8 cellular contexts compared by ENCODE assay signal in genomic region chr11:5809122-5809519, GRCh38. TPM values are rescaled to one million over a fixed set of nuclear protein-coding genes. Genes with fewer than 3 reads are reported as not detected.
DNase-seq lines count a peak whose midpoint lies in the region; FAIRE-seq and TF ChIP-seq lines count a peak whose summit lies in the region.

No MANE protein-coding gene starts in this region.

- peak overlapping the region; percentile 51 for H3K9ac ChIP-seq in skeletal muscle satellite cell (ENCODE audit: low read depth, low read length)

- peak overlapping the region; percentile 86 for H3K4me2 ChIP-seq in skeletal muscle satellite cell (ENCODE audit: low read length)

- H3K9me3 ChIP-seq in skeletal muscle satellite cell (replicated peaks; ENCODE audit: low read length), result no peaks in the 10 kb centered on the region

- no peak for TF ChIP-seq POLR2A in H54 (IDR thresholded peaks at IDR 0.05; ENCODE audit: low read depth, low read length)

- H3K27me3 ChIP-seq in skeletal muscle satellite cell (ENCODE audit: control insufficient read depth, insufficient read depth, low read length), result peaks cover 9% of the 10 kb centered on the region

- FAIRE-seq in H54 (lab: Jason Lieb, UNC), result peak; percentile 23

- no peaks in the 10 kb centered on the region for H3K36me3 ChIP-seq in skeletal muscle satellite cell (ENCODE audit: insufficient read depth, low read length)

- no peak overlapping the region for H3K27ac ChIP-seq in caudate nucleus (ENCODE audit: low read depth, low read length)

- DNase-seq in DMS53 (lab: John Stamatoyannopoulos, UW) (peak; percentile 69), H54 (ENCODE audit: insufficient read length, low spot score) (no peak), RPMI7951 (ENCODE audit: low read depth) (peak; percentile 6), fibroblast of peridontal ligament (ENCODE audit: extremely low read depth) (peak; percentile 20), caudate nucleus (lab: John Stamatoyannopoulos, UW) (no peak), occipital lobe (lab: John Stamatoyannopoulos, UW) (no peak), GM13977 (ENCODE audit: low spot score) (no peak)

- TF ChIP-seq CTCF in GM13977 (IDR thresholded peaks at IDR 0.05; ENCODE audit: extremely low read depth, insufficient read depth, missing control alignments), result no peak

- in situ Hi-C loops in GM13977 (cut with MboI; ENCODE audit: low pct_unique_long_range_greater_than_20kb, low sequenced_read_pairs, unreplicated experiment), result loop anchor here (25.0 kb wide), 1 partner anchor 322 kb away; the partner anchor contains the start of gene OR52D1

- H3K4me3 ChIP-seq in skeletal muscle satellite cell (ENCODE audit: low read length), result peak overlapping the region; percentile 69

- H3K4me1 ChIP-seq in skeletal muscle satellite cell (ENCODE audit: control insufficient read depth, insufficient read depth, low read length), result peaks cover 3% of the 10 kb centered on the region

RNA-seq across cellular contexts. Expression of gene OR52N2, which starts 0.4 kb away (rescaled TPM):
- not detected in 2 replicates for total RNA-seq in RPMI7951 (2014; rRNA removed; shearing (Covaris generic))
- not detected in 2 replicates for total RNA-seq in skeletal muscle satellite cell (2012; rRNA removed)
- total RNA-seq in occipital lobe, result not detected

RNA-seq across cellular contexts. Expression of gene OR52N1, which starts 18.1 kb away (rescaled TPM):
- total RNA-seq in RPMI7951 (2014; rRNA removed; shearing (Covaris generic)), result not detected in 2 replicates
- not detected in 2 replicates for total RNA-seq in skeletal muscle satellite cell (2012; rRNA removed)
- total RNA-seq in occipital lobe, result not detected

RNA-seq across cellular contexts. Expression of gene OR52N5, which starts 26.0 kb away (rescaled TPM):
- total RNA-seq in RPMI7951 (2014; rRNA removed; shearing (Covaris generic)), result not detected in 2 replicates
- total RNA-seq in skeletal muscle satellite cell (2012; rRNA removed), result not detected in 2 replicates
- total RNA-seq in occipital lobe, result not detected

RNA-seq across cellular contexts. Expression of gene OR52E6, which starts 32.6 kb away (rescaled TPM):
- total RNA-seq in RPMI7951 (2014; rRNA removed; shearing (Covaris generic)), result not detected in 2 replicates
- not detected in 2 replicates for total RNA-seq in skeletal muscle satellite cell (2012; rRNA removed)
- not detected for total RNA-seq in occipital lobe

RNA-seq across cellular contexts. Expression of gene OR52E8, which starts 48.4 kb away (rescaled TPM):
- total RNA-seq in RPMI7951 (2014; rRNA removed; shearing (Covaris generic)), result not detected in 2 replicates
- total RNA-seq in skeletal muscle satellite cell (2012; rRNA removed), result not detected in 2 replicates
- not detected for total RNA-seq in occipital lobe

Comparison
In these comparisons a context has a peak if more than half of its experiments do, and no peak if none do; other contexts are left out.
1. DNase-seq: peak in DMS53 (single experiment), RPMI7951 (single experiment) and fibroblast of peridontal ligament (single experiment); none in H54 (single experiment), caudate nucleus (0 of 61), occipital lobe (single experiment) and GM13977 (single experiment).